ENCODE assay signal across 1 cellular context in the genomic region with DNA sequence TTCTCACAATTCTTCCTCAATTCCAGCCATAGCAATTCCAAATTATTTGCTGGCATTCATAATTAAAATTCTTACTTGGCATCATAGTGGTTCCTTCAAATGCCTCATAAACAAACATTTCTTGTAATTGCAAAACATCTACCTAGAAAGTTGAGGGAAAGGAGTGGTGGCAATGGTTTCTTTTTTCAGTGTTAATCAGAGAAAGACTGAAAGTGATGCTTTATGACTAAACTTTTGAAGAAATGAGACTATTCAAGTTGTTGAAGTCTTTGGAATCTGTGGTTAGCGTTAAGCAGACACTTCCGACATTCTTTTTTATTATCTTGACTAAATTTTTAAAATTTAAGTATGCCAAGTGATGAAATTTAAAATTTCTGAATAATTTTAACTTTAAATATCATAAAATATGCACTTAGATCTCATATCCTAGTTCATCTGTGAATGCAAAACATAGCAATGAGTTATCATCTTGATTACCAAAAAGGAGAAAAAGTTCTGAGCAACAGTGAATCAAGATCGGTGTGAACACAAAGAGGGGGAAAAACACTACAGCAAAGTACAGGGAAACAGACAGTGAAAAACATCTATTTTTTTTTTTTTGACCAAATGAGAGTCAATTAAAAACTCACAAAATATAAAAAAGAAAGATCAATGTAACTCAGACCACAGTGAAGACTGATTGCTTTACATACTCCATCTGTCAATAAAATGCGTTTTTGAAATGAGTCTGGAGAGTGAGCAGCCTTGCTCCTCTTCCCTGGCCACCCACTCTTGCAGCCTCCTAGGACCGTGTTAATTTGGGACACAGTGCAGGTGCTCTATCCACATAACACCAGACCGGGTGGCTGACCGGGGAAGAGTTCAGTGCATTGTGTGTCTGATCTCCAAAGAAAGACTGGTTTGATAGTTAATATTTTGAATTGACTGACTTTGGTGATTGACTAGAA.
TF ChIP-seq lines count a peak whose summit lies in the region.

No MANE protein-coding gene starts in this region.

TF ChIP-seq in SK-N-SH treated with all-trans-retinoic acid at 6 μM for 48 hours, 23 proteins besides CTCF, POLR2A, EP300 and RAD21 (continued from another document):
- TF ChIP-seq, protein P1, sequence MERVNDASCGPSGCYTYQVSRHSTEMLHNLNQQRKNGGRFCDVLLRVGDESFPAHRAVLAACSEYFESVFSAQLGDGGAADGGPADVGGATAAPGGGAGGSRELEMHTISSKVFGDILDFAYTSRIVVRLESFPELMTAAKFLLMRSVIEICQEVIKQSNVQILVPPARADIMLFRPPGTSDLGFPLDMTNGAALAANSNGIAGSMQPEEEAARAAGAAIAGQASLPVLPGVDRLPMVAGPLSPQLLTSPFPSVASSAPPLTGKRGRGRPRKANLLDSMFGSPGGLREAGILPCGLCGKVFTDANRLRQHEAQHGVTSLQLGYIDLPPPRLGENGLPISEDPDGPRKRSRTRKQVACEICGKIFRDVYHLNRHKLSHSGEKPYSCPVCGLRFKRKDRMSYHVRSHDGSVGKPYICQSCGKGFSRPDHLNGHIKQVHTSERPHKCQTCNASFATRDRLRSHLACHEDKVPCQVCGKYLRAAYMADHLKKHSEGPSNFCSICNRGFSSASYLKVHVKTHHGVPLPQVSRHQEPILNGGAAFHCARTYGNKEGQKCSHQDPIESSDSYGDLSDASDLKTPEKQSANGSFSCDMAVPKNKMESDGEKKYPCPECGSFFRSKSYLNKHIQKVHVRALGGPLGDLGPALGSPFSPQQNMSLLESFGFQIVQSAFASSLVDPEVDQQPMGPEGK (CRISPR knock-in tag; IDR thresholded peaks at IDR 0.05; ENCODE audit: borderline replicate concordance) = no peak
- TF ChIP-seq SNAI2 (CRISPR knock-in tag; IDR thresholded peaks at IDR 0.05) (no peak), TCF4 (CRISPR knock-in tag; IDR thresholded peaks at IDR 0.05; ENCODE audit: borderline replicate concordance) (no peak)
